Comparison of ENCODE assay signal across 8 cellular contexts in genomic region chr1:101357444-101357986, GRCh38.
DNase-seq lines count a peak whose midpoint lies in the region; ATAC-seq and TF ChIP-seq lines count a peak whose summit lies in the region.

No MANE protein-coding gene starts in this region.

- H3K36me3 Mint-ChIP-seq in naive thymus-derived CD4-positive, alpha-beta T cell = no peaks in the 10 kb centered on the region

- intact Hi-C loops in naive thymus-derived CD4-positive, alpha-beta T cell (cut with micrococcal nuclease) = loop anchor here (1.0 to 10.0 kb wide), 13 partner anchors 48 to 1550 kb away; partner anchors contain the start of genes SLC30A7 (in 2 of the 2), DPH5 (in 1 of the 2) and EXTL2 (in 1 of the 2)
- intact Hi-C loops in stomach (cut with DNase I; ENCODE audit: low total_unique reads) = loop anchor here (5.0 kb wide), 1 partner anchor 50 kb away; no protein-coding TSS in a partner anchor

- H3K4me3 Mint-ChIP-seq in naive thymus-derived CD4-positive, alpha-beta T cell = peak overlapping the region in 3 of 10 donors; percentile 1 to 84 (median 60)

- no peak for TF ChIP-seq EP300 in stomach (IDR thresholded peaks at IDR 0.05)

- POLR2A ChIA-PET in naive thymus-derived CD4-positive, alpha-beta T cell (lab: Charles Lee) = interaction anchor here (0.6 to 3.3 kb wide), 13 partner anchors 24 to 456 kb away, joined by 3 to 38 read pairs (median 3); no protein-coding TSS in a partner anchor

- no peaks in the 10 kb centered on the region for H3K27me3 ChIP-seq in naive thymus-derived CD4-positive, alpha-beta T cell (ENCODE audit: control insufficient read depth in 2 of 2, insufficient read depth in 2 of 2, low read length in 2 of 2)
- H3K27me3 ChIP-seq in stomach = no peaks in the 10 kb centered on the region

- H3K27me3 Mint-ChIP-seq in naive thymus-derived CD4-positive, alpha-beta T cell = peaks cover 0 to 19% (median 0%) of the 10 kb centered on the region in 5 donors

- no peaks in the 10 kb centered on the region for H3K36me3 ChIP-seq in naive thymus-derived CD4-positive, alpha-beta T cell (ENCODE audit: control insufficient read depth in 2 of 3, insufficient read depth in 3 of 3, low read length in 3 of 3)
- no peaks in the 10 kb centered on the region for H3K36me3 ChIP-seq in stomach

- CTCF ChIA-PET in naive thymus-derived CD4-positive, alpha-beta T cell (lab: Charles Lee) = interaction anchor here (0.5 to 3.5 kb wide), 34 partner anchors 9 to 1256 kb away, joined by 3 to 94 read pairs (median 4); no protein-coding TSS in a partner anchor

- peak; percentile 98 for ATAC-seq in GM21390 (IDR thresholded peaks at IDR 0.05; ENCODE audit: unreplicated experiment)
- peak; percentile 100 for ATAC-seq in naive thymus-derived CD4-positive, alpha-beta T cell

- H3K27ac Mint-ChIP-seq in naive thymus-derived CD4-positive, alpha-beta T cell = peak overlapping the region in 8 of 9 donors; percentile 42 to 97 (median 80)

- TF ChIP-seq CTCF in epithelial cell of esophagus (IDR thresholded peaks at IDR 0.05; ENCODE audit: insufficient read depth, low read depth, low read length, missing control alignments) = peak; percentile 85
- peak in 5 of 7 experiments; percentile 49 to 85 (median 75) for TF ChIP-seq CTCF in stomach (IDR thresholded peaks at IDR 0.05)

- no peak overlapping the region for H3K27ac ChIP-seq in naive thymus-derived CD4-positive, alpha-beta T cell (ENCODE audit: low read depth, low read length)
- H3K27ac ChIP-seq in stomach = no peak overlapping the region

- H3K4me1 ChIP-seq in naive thymus-derived CD4-positive, alpha-beta T cell (ENCODE audit: control insufficient read depth in 2 of 2, insufficient read depth in 2 of 2, low read length in 2 of 2) = peaks cover 6 to 7% of the 10 kb centered on the region in 2 donors
- H3K4me1 ChIP-seq in stomach = no peaks in the 10 kb centered on the region

- DNase-seq in DMS153 treated with DMSO at 0.1 percent for 48 hours (lab: John Stamatoyannopoulos, UW; ENCODE audit: unreplicated experiment) = peak; percentile 58
- DNase-seq in HS-27A (ENCODE audit: low read depth) = peak; percentile 55
- peak; percentile 50 for DNase-seq in NOMO-1 treated with DMSO at 0.1 percent for 48 hours (lab: John Stamatoyannopoulos, UW; ENCODE audit: unreplicated experiment)
- DNase-seq in activated CD8-positive, alpha-beta memory T cell treated with anti-CD3 and anti-CD28 coated beads, Interleukin-2, amount 50 U/mL, for 24 hours (ENCODE audit: extremely low read depth) = peak; percentile 31
- DNase-seq in epithelial cell of esophagus (ENCODE audit: low read depth) = peak; percentile 79
- DNase-seq in naive thymus-derived CD4-positive, alpha-beta T cell = peak; percentile 26 to 90 (median 85)
- peak; percentile 52 for DNase-seq in stomach

- peaks cover 0 to 4% (median 0%) of the 10 kb centered on the region in 11 donors for H3K9me3 Mint-ChIP-seq in naive thymus-derived CD4-positive, alpha-beta T cell

- TF ChIP-seq POLR2A in stomach (IDR thresholded peaks at IDR 0.05) = no peak

- no peak overlapping the region for H3K4me3 ChIP-seq in epithelial cell of esophagus (ENCODE audit: low read length)
- H3K4me3 ChIP-seq in naive thymus-derived CD4-positive, alpha-beta T cell (ENCODE audit: low read length) = no peak overlapping the region
- H3K4me3 ChIP-seq in stomach = no peak overlapping the region

- peaks cover 5 to 12% (median 9%) of the 10 kb centered on the region in 7 donors for H3K4me1 Mint-ChIP-seq in naive thymus-derived CD4-positive, alpha-beta T cell

- no peaks in the 10 kb centered on the region for H3K9me3 ChIP-seq in naive thymus-derived CD4-positive, alpha-beta T cell (ENCODE audit: control insufficient read depth in 2 of 3, low read length in 3 of 3)
- H3K9me3 ChIP-seq in stomach = no peaks in the 10 kb centered on the region

- WGBS in stomach, 5 donors = 55 to 70% (median 60%) methylated on average over 4 of the region's 4 CpGs

Comparison
In these comparisons a context has a peak if more than half of its experiments do, and no peak if none do; other contexts are left out.
1. DNase-seq: peak in every context shown above with its lines; median percentile 85 in naive thymus-derived CD4-positive, alpha-beta T cell; 79 in epithelial cell of esophagus; 58 in DMS153 treated with DMSO at 0.1 percent for 48 hours; 55 in HS-27A; 52 in stomach; 50 in NOMO-1 treated with DMSO at 0.1 percent for 48 hours; 31 in activated CD8-positive, alpha-beta memory T cell treated with anti-CD3 and anti-CD28 coated beads, Interleukin-2, amount 50 U/mL, for 24 hours.